In the genomic region with DNA sequence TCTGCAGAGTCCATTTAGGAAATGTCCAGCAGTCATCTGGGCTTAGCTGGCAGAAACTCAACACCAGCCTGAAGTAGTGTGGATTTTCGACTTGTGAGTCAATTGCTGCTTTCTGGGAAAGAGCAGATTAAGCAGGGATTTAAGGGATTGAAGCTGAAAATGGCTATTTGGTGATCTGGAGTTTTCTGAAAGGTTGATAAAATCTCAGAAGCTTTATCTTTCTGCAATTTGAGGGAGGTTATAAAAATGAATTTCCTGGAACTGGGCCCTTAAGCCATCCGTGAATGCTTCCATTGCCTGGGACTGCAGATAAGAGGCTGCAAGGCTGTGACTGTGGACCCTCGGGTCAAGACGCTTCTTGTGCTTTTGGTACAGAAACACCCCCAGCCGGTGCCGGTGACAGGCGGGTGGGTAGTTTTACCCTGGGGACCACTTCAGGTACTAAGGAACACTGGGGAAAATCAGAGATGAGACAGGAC, we compare ENCODE assay signal across 1 cellular context.
TF ChIP-seq lines count a peak whose summit lies in the region.

No MANE protein-coding gene starts in this region.

TF ChIP-seq in IMR-90, 13 proteins besides CTCF, POLR2A, EP300 and RAD21 (continued from another document):
- TF ChIP-seq FOS (IDR thresholded peaks at IDR 0.05; ENCODE audit: low read depth, low read length): no peak
- TF ChIP-seq CEBPB (IDR thresholded peaks at IDR 0.05; ENCODE audit: low read depth, low read length): no peak
- no peak for TF ChIP-seq USF2 (IDR thresholded peaks at IDR 0.05; ENCODE audit: low read depth, low read length)
- no peak for TF ChIP-seq RCOR1 (IDR thresholded peaks at IDR 0.05; ENCODE audit: insufficient replicate concordance, low read length)
- no peak for TF ChIP-seq MAFK (IDR thresholded peaks at IDR 0.05; ENCODE audit: low read depth, low read length)
